Comparison of ENCODE assay signal across 1 cellular context in genomic region chr18:49744395-49744987, GRCh38.
TF ChIP-seq lines count a peak whose summit lies in the region.

No MANE protein-coding gene starts in this region.

TF ChIP-seq in HEK293, 187 proteins besides CTCF, POLR2A, EP300 and RAD21 (continued from another document and continues in another):
- TF ChIP-seq ATF2 (tag by site-specific recombination; IDR thresholded peaks at IDR 0.05; ENCODE audit: low read depth) = peak; percentile 58
- TF ChIP-seq ZSCAN30 (tag by site-specific recombination; IDR thresholded peaks at IDR 0.05) = no peak
- peak; percentile 78 for TF ChIP-seq ZNF692 (tag by site-specific recombination; IDR thresholded peaks at IDR 0.05)
- TF ChIP-seq, protein P1, sequence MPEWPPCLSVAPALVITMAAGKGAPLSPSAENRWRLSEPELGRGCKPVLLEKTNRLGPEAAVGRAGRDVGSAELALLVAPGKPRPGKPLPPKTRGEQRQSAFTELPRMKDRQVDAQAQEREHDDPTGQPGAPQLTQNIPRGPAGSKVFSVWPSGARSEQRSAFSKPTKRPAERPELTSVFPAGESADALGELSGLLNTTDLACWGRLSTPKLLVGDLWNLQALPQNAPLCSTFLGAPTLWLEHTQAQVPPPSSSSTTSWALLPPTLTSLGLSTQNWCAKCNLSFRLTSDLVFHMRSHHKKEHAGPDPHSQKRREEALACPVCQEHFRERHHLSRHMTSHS (tag by site-specific recombination; IDR thresholded peaks at IDR 0.05) = no peak
- TF ChIP-seq SP7 (tag by site-specific recombination; IDR thresholded peaks at IDR 0.05) = no peak
- 0 out of 2 replicates have a peak, but pooled peaks have one; percentile 18 for TF ChIP-seq ZNF335 (tag by site-specific recombination; conservative IDR thresholded peaks at IDR 0.05)
- TF ChIP-seq, protein P2, sequence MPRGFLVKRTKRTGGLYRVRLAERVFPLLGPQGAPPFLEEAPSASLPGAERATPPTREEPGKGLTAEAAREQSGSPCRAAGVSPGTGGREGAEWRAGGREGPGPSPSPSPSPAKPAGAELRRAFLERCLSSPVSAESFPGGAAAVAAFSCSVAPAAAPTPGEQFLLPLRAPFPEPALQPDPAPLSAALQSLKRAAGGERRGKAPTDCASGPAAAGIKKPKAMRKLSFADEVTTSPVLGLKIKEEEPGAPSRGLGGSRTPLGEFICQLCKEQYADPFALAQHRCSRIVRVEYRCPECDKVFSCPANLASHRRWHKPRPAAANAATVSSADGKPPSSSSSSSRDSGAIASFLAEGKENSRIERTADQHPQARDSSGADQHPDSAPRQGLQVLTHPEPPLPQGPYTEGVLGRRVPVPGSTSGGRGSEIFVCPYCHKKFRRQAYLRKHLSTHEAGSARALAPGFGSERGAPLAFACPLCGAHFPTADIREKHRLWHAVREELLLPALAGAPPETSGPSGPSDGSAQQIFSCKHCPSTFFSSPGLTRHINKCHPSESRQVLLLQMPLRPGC (tag by site-specific recombination; IDR thresholded peaks at IDR 0.05) = peak; percentile 50; the same call in 1 of the 2 replicates
- TF ChIP-seq ZEB2 (tag by site-specific recombination; IDR thresholded peaks at IDR 0.05) = peak; percentile 66; the same call in 1 of the 2 replicates
- TF ChIP-seq ZNF660 (tag by site-specific recombination; IDR thresholded peaks at IDR 0.05) = 0 out of 2 replicates have a peak, but pooled peaks have one; percentile 37
- no peak for TF ChIP-seq YY1 (tag by site-specific recombination; IDR thresholded peaks at IDR 0.05)
- no peak for TF ChIP-seq ZNF146 (tag by site-specific recombination; IDR thresholded peaks at IDR 0.05)
- no peak for TF ChIP-seq OVOL3 (tag by site-specific recombination; IDR thresholded peaks at IDR 0.05)
- TF ChIP-seq ZNF521 (tag by site-specific recombination; IDR thresholded peaks at IDR 0.05) = no peak
- no peak for TF ChIP-seq PRDM6 (tag by site-specific recombination; IDR thresholded peaks at IDR 0.05)
- TF ChIP-seq BCL11A (tag by site-specific recombination; IDR thresholded peaks at IDR 0.05; ENCODE audit: low read depth) = no peak
- TF ChIP-seq ZNF843 (tag by site-specific recombination; IDR thresholded peaks at IDR 0.05) = no peak
- TF ChIP-seq ZNF548 (tag by site-specific recombination; IDR thresholded peaks at IDR 0.05) = no peak
- no peak for TF ChIP-seq ZNF561 (tag by site-specific recombination; IDR thresholded peaks at IDR 0.05; ENCODE audit: borderline replicate concordance)
- TF ChIP-seq ZNF629 (tag by site-specific recombination; IDR thresholded peaks at IDR 0.05) = peak; percentile 65
- TF ChIP-seq ZIC2 (tag by site-specific recombination; IDR thresholded peaks at IDR 0.05) = 0 out of 2 replicates have a peak, but pooled peaks have one; percentile 36
- no peak for TF ChIP-seq KLF10 (tag by site-specific recombination; IDR thresholded peaks at IDR 0.05)
- TF ChIP-seq ZFP37 (tag by site-specific recombination; IDR thresholded peaks at IDR 0.05) = 0 out of 2 replicates have a peak, but pooled peaks have one; percentile 42
- TF ChIP-seq PRDM2 (tag by site-specific recombination; IDR thresholded peaks at IDR 0.05; ENCODE audit: borderline replicate concordance) = no peak
- TF ChIP-seq TCF7L2 (IDR thresholded peaks at IDR 0.05; ENCODE audit: borderline replicate concordance, low read depth, low read length) = no peak
- TF ChIP-seq ZNF121 (tag by site-specific recombination; IDR thresholded peaks at IDR 0.05) = no peak
- TF ChIP-seq ZNF621 (tag by site-specific recombination; IDR thresholded peaks at IDR 0.05) = no peak
- no peak for TF ChIP-seq IKZF3 (tag by site-specific recombination; IDR thresholded peaks at IDR 0.05)
- TF ChIP-seq ZNF670 (tag by site-specific recombination; IDR thresholded peaks at IDR 0.05; ENCODE audit: low read depth) = no peak
- TF ChIP-seq WT1 (tag by site-specific recombination; IDR thresholded peaks at IDR 0.05) = no peak
- no peak for TF ChIP-seq ZBTB7A (tag by site-specific recombination; IDR thresholded peaks at IDR 0.05; ENCODE audit: low read depth)
- TF ChIP-seq SP2 (tag by site-specific recombination; IDR thresholded peaks at IDR 0.05) = no peak
- TF ChIP-seq ZNF449 (tag by site-specific recombination; IDR thresholded peaks at IDR 0.05) = no peak
- TF ChIP-seq ZNF184 (tag by site-specific recombination; IDR thresholded peaks at IDR 0.05) = no peak
- no peak for TF ChIP-seq ZNF658 (tag by site-specific recombination; IDR thresholded peaks at IDR 0.05)
- no peak for TF ChIP-seq MZF1 (tag by site-specific recombination; IDR thresholded peaks at IDR 0.05; ENCODE audit: borderline replicate concordance)
- no peak for TF ChIP-seq REPIN1 (tag by site-specific recombination; IDR thresholded peaks at IDR 0.05; ENCODE audit: low read depth)
- TF ChIP-seq ZNF155 (tag by site-specific recombination; IDR thresholded peaks at IDR 0.05) = no peak
- TF ChIP-seq ZNF624 (tag by site-specific recombination; IDR thresholded peaks at IDR 0.05) = no peak
- TF ChIP-seq, protein P3, sequence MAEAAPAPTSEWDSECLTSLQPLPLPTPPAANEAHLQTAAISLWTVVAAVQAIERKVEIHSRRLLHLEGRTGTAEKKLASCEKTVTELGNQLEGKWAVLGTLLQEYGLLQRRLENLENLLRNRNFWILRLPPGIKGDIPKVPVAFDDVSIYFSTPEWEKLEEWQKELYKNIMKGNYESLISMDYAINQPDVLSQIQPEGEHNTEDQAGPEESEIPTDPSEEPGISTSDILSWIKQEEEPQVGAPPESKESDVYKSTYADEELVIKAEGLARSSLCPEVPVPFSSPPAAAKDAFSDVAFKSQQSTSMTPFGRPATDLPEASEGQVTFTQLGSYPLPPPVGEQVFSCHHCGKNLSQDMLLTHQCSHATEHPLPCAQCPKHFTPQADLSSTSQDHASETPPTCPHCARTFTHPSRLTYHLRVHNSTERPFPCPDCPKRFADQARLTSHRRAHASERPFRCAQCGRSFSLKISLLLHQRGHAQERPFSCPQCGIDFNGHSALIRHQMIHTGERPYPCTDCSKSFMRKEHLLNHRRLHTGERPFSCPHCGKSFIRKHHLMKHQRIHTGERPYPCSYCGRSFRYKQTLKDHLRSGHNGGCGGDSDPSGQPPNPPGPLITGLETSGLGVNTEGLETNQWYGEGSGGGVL (tag by site-specific recombination; IDR thresholded peaks at IDR 0.05) = 0 out of 2 replicates have a peak, but pooled peaks have one; percentile 10
- TF ChIP-seq ZNF324 (tag by site-specific recombination; IDR thresholded peaks at IDR 0.05) = no peak
- peak; percentile 31; the same call in 1 of the 2 replicates for TF ChIP-seq PRDM1 (tag by site-specific recombination; IDR thresholded peaks at IDR 0.05)
- TF ChIP-seq RBAK (tag by site-specific recombination; IDR thresholded peaks at IDR 0.05) = no peak
- no peak for TF ChIP-seq ZNF610 (tag by site-specific recombination; IDR thresholded peaks at IDR 0.05; ENCODE audit: borderline replicate concordance)
- TF ChIP-seq ZNF544 (tag by site-specific recombination; IDR thresholded peaks at IDR 0.05) = no peak
- no peak for TF ChIP-seq ZNF654 (tag by site-specific recombination; IDR thresholded peaks at IDR 0.05; ENCODE audit: low read depth)
- no peak for TF ChIP-seq ZNF366 (tag by site-specific recombination; conservative IDR thresholded peaks at IDR 0.05)
- TF ChIP-seq ZBTB44 (tag by site-specific recombination; IDR thresholded peaks at IDR 0.05) = no peak
- TF ChIP-seq ZNF302 (tag by site-specific recombination; IDR thresholded peaks at IDR 0.05; ENCODE audit: low read depth) = no peak
- no peak for TF ChIP-seq ZNF48 (tag by site-specific recombination; IDR thresholded peaks at IDR 0.05)
